1 cellular context compared by ENCODE assay signal in the genomic region with DNA sequence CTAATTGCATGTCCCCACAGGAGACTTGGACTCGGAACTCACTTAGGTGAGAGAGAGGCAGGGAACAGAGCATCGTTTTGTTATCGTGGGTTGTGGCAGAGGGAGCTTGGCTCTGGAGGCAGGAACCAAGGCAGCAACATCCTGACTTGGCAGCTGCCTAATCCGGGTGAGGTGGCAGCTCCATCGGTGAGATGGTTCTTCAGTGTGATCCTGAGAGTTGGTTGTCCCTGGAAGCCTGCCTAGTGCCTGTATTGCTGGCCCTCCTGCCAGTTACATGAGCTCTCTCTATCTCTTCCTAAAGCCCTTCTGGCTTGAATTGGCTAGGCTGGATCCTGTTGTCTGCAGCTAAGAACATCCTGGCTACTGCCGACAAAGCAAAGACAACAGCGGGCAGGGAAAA.
TF ChIP-seq lines count a peak whose summit lies in the region.

No MANE protein-coding gene starts in this region.

TF ChIP-seq in K562, 482 proteins besides CTCF, POLR2A, EP300 and RAD21:
- no peak for TF ChIP-seq GTF2A2 (tag; IDR thresholded peaks at IDR 0.05)
- TF ChIP-seq CHCHD3 (CRISPR knock-in tag; IDR thresholded peaks at IDR 0.05) = no peak
- TF ChIP-seq, protein P1, sequence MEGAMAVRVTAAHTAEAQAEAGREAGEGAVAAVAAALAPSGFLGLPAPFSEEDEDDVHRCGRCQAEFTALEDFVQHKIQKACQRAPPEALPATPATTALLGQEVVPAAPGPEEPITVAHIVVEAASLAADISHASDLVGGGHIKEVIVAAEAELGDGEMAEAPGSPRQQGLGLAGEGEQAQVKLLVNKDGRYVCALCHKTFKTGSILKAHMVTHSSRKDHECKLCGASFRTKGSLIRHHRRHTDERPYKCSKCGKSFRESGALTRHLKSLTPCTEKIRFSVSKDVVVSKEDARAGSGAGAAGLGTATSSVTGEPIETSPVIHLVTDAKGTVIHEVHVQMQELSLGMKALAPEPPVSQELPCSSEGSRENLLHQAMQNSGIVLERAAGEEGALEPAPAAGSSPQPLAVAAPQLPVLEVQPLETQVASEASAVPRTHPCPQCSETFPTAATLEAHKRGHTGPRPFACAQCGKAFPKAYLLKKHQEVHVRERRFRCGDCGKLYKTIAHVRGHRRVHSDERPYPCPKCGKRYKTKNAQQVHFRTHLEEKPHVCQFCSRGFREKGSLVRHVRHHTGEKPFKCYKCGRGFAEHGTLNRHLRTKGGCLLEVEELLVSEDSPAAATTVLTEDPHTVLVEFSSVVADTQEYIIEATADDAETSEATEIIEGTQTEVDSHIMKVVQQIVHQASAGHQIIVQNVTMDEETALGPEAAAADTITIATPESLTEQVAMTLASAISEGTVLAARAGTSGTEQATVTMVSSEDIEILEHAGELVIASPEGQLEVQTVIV (CRISPR knock-in tag; IDR thresholded peaks at IDR 0.05; ENCODE audit: borderline replicate concordance) = no peak
- TF ChIP-seq EP400 (IDR thresholded peaks at IDR 0.05) = no peak
- no peak for TF ChIP-seq RBM22 (IDR thresholded peaks at IDR 0.05; ENCODE audit: low read depth, low read length, poor library complexity, severe bottlenecking)
- TF ChIP-seq ZNF134 (CRISPR knock-in tag; conservative IDR thresholded peaks at IDR 0.05) = no peak
- no peak for TF ChIP-seq IFI16 (CRISPR knock-in tag; IDR thresholded peaks at IDR 0.05)
- TF ChIP-seq BCOR (IDR thresholded peaks at IDR 0.05) = no peak
- no peak for TF ChIP-seq DDX20 (tag; IDR thresholded peaks at IDR 0.05; ENCODE audit: low read depth)
- no peak for TF ChIP-seq SRSF9 (IDR thresholded peaks at IDR 0.05; ENCODE audit: borderline replicate concordance, low read depth, low read length)
- no peak for TF ChIP-seq SMARCC2 (IDR thresholded peaks at IDR 0.05; ENCODE audit: low read depth)
- TF ChIP-seq NUFIP1 (IDR thresholded peaks at IDR 0.05; ENCODE audit: partially characterized antibody) = no peak
- no peak for TF ChIP-seq PHF21A (IDR thresholded peaks at IDR 0.05; ENCODE audit: borderline replicate concordance, low read depth)
